9 cellular contexts compared by ENCODE assay signal in the genomic region with DNA sequence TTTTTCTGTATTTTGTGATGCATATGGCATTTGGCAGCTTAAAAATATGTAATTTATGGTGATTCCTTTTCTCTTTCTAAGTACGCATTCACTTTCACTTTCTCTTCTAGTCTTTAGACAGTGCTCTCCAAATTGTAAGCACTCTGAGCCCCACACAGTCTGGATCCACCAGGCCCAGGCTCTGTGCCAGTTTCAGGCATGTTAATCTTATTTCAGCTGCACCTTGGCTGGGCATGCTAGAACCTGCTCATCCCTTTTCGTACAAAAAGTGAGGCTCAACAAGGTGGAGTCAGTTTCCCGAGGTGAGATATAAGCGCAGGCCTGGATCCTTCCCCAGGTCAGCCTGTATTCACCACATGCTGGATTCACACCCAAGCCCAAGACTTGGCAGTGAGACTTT.
DNase-seq lines count a peak whose midpoint lies in the region; ATAC-seq and TF ChIP-seq lines count a peak whose summit lies in the region.
"Had no signal": no experiment of that assay in that cellular context is flagged by ENCODE, and none has a peak within 500 bp of the region (broad histone marks: within the 10 kb centered on the region; RNA-seq: fewer than 3 reads in every experiment).

No MANE protein-coding gene starts in this region.

- no peaks in the 10 kb centered on the region for H3K9me3 ChIP-seq in smooth muscle cell (replicated peaks; ENCODE audit: low read depth)
- H3K9me3 ChIP-seq: A549 had no signal

- H3K27me3 ChIP-seq in smooth muscle cell (ENCODE audit: low read depth) = peaks cover 11% of the 10 kb centered on the region

- H4K20me1 ChIP-seq in smooth muscle cell (ENCODE audit: low read depth) = no peaks in the 10 kb centered on the region

- H3F3A ChIP-seq in smooth muscle cell (ENCODE audit: low read depth) = no peaks in the 10 kb centered on the region

- H3K4me2 ChIP-seq in smooth muscle cell = no peak overlapping the region
- H3K4me2 ChIP-seq: A549 had no signal

- H3K79me2 ChIP-seq in smooth muscle cell (ENCODE audit: low read depth) = no peaks in the 10 kb centered on the region

- 86% methylated on average over 4 of the region's 4 CpGs for WGBS in smooth muscle cell (ENCODE audit: low lambda C conversion rate)

- TF ChIP-seq CTCF in WI38 (IDR thresholded peaks at IDR 0.05; ENCODE audit: low read depth, low read length) = no peak
- no peak for TF ChIP-seq CTCF in smooth muscle cell (IDR thresholded peaks at IDR 0.05; ENCODE audit: borderline replicate concordance, insufficient read depth, poor library complexity, severe bottlenecking)

- ATAC-seq in HG03558 (IDR thresholded peaks at IDR 0.05; ENCODE audit: extremely low read depth, unreplicated experiment) (peak; percentile 65), GM21367 (IDR thresholded peaks at IDR 0.05; ENCODE audit: unreplicated experiment) (no peak)
- ATAC-seq: A549 had no signal

- no peak overlapping the region for H3K27ac ChIP-seq in smooth muscle cell (ENCODE audit: low read depth)
- H3K27ac ChIP-seq: A549 had no signal

- H3K4me1 ChIP-seq in smooth muscle cell (ENCODE audit: low read depth) = no peaks in the 10 kb centered on the region
- H3K4me1 ChIP-seq: A549 had no signal

- H3K36me3 ChIP-seq in smooth muscle cell (ENCODE audit: low read depth) = no peaks in the 10 kb centered on the region

- no peak overlapping the region for H2AFZ ChIP-seq in smooth muscle cell (ENCODE audit: low read depth)

- DNase-seq in NCI-H510A treated with DMSO at 0.1 percent for 48 hours (lab: John Stamatoyannopoulos, UW) = peak; percentile 42
- DNase-seq in NCI-H510A (lab: John Stamatoyannopoulos, UW) = no peak
- DNase-seq in kidney glomerular epithelial cell (lab: John Stamatoyannopoulos, UW) = peak; percentile 37
- no peak for DNase-seq in smooth muscle cell (lab: John Stamatoyannopoulos, UW; ENCODE audit: unreplicated experiment)
- DNase-seq in HuH-7 (ENCODE audit: low spot score) = no peak

- H3K4me3 ChIP-seq in WI38 (ENCODE audit: low read depth, low read length) = peak overlapping the region; percentile 8
- H3K4me3 ChIP-seq in smooth muscle cell = no peak overlapping the region
- H3K4me3 ChIP-seq: A549 had no signal

- H3K9ac ChIP-seq in smooth muscle cell (ENCODE audit: low read depth) = no peak overlapping the region

Comparison
In these comparisons a context has a peak if more than half of its experiments do, and no peak if none do; other contexts are left out.
1. DNase-seq: peak in NCI-H510A treated with DMSO at 0.1 percent for 48 hours (single experiment) and kidney glomerular epithelial cell (single experiment); none in NCI-H510A (single experiment), smooth muscle cell (single experiment) and HuH-7 (single experiment).